Comparison of ENCODE assay signal across 8 cellular contexts in genomic region chr3:194472290-194472920, GRCh38. TPM values are rescaled to one million over a fixed set of nuclear protein-coding genes. Genes with fewer than 3 reads are reported as not detected.
DNase-seq lines count a peak whose midpoint lies in the region; TF ChIP-seq lines count a peak whose summit lies in the region.

No MANE protein-coding gene starts in this region.

- H3K9me2 ChIP-seq in OCI-LY7 (ENCODE audit: insufficient read depth, low read length): no peaks in the 10 kb centered on the region

- no peak overlapping the region for H2AFZ ChIP-seq in OCI-LY7 (ENCODE audit: low read length)

- H3K9me3 ChIP-seq in OCI-LY7 (ENCODE audit: low read length): no peaks in the 10 kb centered on the region
- H3K9me3 ChIP-seq in colonic mucosa: no peaks in the 10 kb centered on the region

- H3K9ac ChIP-seq in colonic mucosa (ENCODE audit: low read depth in 2 of 2, low read length in 2 of 2): no peak overlapping the region

- H3K79me2 ChIP-seq in OCI-LY7 (ENCODE audit: insufficient read depth, low read depth, low read length): peaks cover 45% of the 10 kb centered on the region

- no peaks in the 10 kb centered on the region for H3K27me3 ChIP-seq in colonic mucosa

- intact Hi-C loops in OCI-LY7 (cut with micrococcal nuclease; ENCODE audit: unreplicated experiment): loop anchor here (1.0 to 5.0 kb wide), 2 partner anchors 100 to 122 kb away; no protein-coding TSS in a partner anchor
- intact Hi-C loops in colonic mucosa (cut with DNase I): loop anchor here (5.0 kb wide), 2 partner anchors 100 to 125 kb away; no protein-coding TSS in a partner anchor

- H3K4me1 ChIP-seq in OCI-LY7 (ENCODE audit: insufficient read depth, low read length, poor library complexity, severe bottlenecking) (no peaks in the 10 kb centered on the region), colonic mucosa (no peaks in the 10 kb centered on the region)

- peaks cover 27% of the 10 kb centered on the region; the same call in 1 of the 2 replicates for H4K20me1 ChIP-seq in OCI-LY7 (ENCODE audit: insufficient read depth, low read length)

- TF ChIP-seq CTCF in GM20000 (IDR thresholded peaks at IDR 0.05; ENCODE audit: extremely low read depth, missing control alignments) (peak; percentile 98), OCI-LY7 (conservative IDR thresholded peaks at IDR 0.05; ENCODE audit: low read length) (peak; percentile 93), colonic mucosa (IDR thresholded peaks at IDR 0.05) (peak; percentile 97)

- CTCF ChIA-PET in OCI-LY7 (lab: Charles Lee; ENCODE audit: unreplicated experiment): interaction anchor here (0.6 to 1.4 kb wide), 3 partner anchors 101 to 122 kb away, joined by 3 to 5 read pairs (median 4); no protein-coding TSS in a partner anchor

- DNase-seq in DMS79 treated with DMSO at 0.1 percent for 48 hours (lab: John Stamatoyannopoulos, UW) (peak; percentile 54), GM20000 (ENCODE audit: low spot score) (peak; percentile 35), HT1080 (ENCODE audit: low read depth) (peak; percentile 70), OCI-LY7 (ENCODE audit: low spot score) (peak; percentile 77), colonic mucosa (no peak), lung microvascular endothelial cell (ENCODE audit: low read depth in 2 of 2) (peak; percentile 74 to 82), hepatic stellate cell (ENCODE audit: low spot score) (no peak), occipital lobe (lab: John Stamatoyannopoulos, UW) (no peak)

- POLR2A ChIA-PET in OCI-LY7 (lab: Charles Lee): interaction anchor here (0.5 to 1.0 kb wide), 5 partner anchors 25 to 156 kb away, joined by 3 to 4 read pairs (median 3); no protein-coding TSS in a partner anchor

- H3K4me2 ChIP-seq in OCI-LY7 (ENCODE audit: low read length): no peak overlapping the region

- peaks cover 7% of the 10 kb centered on the region; the same call in 1 of the 2 replicates for H3K36me3 ChIP-seq in OCI-LY7 (ENCODE audit: insufficient read depth, low read length)
- no peaks in the 10 kb centered on the region for H3K36me3 ChIP-seq in colonic mucosa

- H3K4me3 ChIP-seq in OCI-LY7 (ENCODE audit: low read depth, low read length, poor library complexity, severe bottlenecking) (no peak overlapping the region), colonic mucosa (no peak overlapping the region)

- H3K27ac ChIP-seq in OCI-LY7 (ENCODE audit: low read depth, low read length, poor library complexity, severe bottlenecking): no peak overlapping the region
- no peak overlapping the region for H3K27ac ChIP-seq in colonic mucosa

- no TSS peak for BruUV-seq in OCI-LY7 (replicated peaks; lab: Mats Ljungman, UMichigan)

RNA-seq across cellular contexts. Expression of gene ATP13A3, which starts 14.4 kb away (rescaled TPM):
- 153 and 157 TPM in 2 replicates for total RNA-seq in HT1080 (2014; rRNA removed; shearing (Covaris generic))
- 179 and 296 TPM in 2 replicates for polyA plus RNA-seq in HT1080 (2015; cell fraction: cytosol; rRNA removed)
- polyA plus RNA-seq in HT1080 (2015; cell fraction: nucleus; rRNA removed): 264 and 294 TPM in 2 replicates
- total RNA-seq in OCI-LY7 (2014; rRNA removed; shearing (Covaris generic)): 84.5 and 103 TPM in 2 replicates
- total RNA-seq in OCI-LY7 (2022) (69.5 and 79.5 TPM in 2 replicates), colonic mucosa (10 to 100 TPM; 86.0 to 89.8 TPM), lung microvascular endothelial cell (71.7 and 121 TPM in 2 replicates), occipital lobe (146 TPM)

Comparison
In these comparisons a context has a peak if more than half of its experiments do, and no peak if none do; other contexts are left out.
1. DNase-seq: peak in DMS79 treated with DMSO at 0.1 percent for 48 hours (single experiment), GM20000 (single experiment), HT1080 (single experiment), OCI-LY7 (single experiment) and lung microvascular endothelial cell (2 of 2); none in colonic mucosa (single experiment), hepatic stellate cell (single experiment) and occipital lobe (single experiment).
2. Peak in every context shown above with its lines, with median percentiles within 50 percentile points of each other: CTCF ChIP-seq.